18 cellular contexts compared by ENCODE assay signal in genomic region chr6:22145294-22145693, GRCh38.
DNase-seq lines count a peak whose midpoint lies in the region; ATAC-seq, FAIRE-seq and TF ChIP-seq lines count a peak whose summit lies in the region.
"Had no signal": no experiment of that assay in that cellular context is flagged by ENCODE, and none has a peak within 500 bp of the region (broad histone marks: within the 10 kb centered on the region; RNA-seq: fewer than 3 reads in every experiment).

No MANE protein-coding gene starts in this region.

- no peaks in the 10 kb centered on the region for H3K27me3 Mint-ChIP-seq in endodermal cell (ENCODE audit: insufficient read depth)

- H3K27ac ChIP-seq in endodermal cell (ENCODE audit: low read depth, low read length) = peak overlapping the region; percentile 61
- H3K27ac ChIP-seq: upper lobe of left lung had no signal

- H3K4me1 Mint-ChIP-seq in endodermal cell = peaks cover 58% of the 10 kb centered on the region

- peak overlapping the region; percentile 86 for H3K4me2 ChIP-seq in skeletal muscle satellite cell (ENCODE audit: low read length)

- no peaks in the 10 kb centered on the region for H3K27me3 ChIP-seq in endodermal cell (ENCODE audit: control insufficient read depth, insufficient read depth, low read length, poor library complexity, severe bottlenecking)
- H3K27me3 ChIP-seq in skeletal muscle satellite cell (ENCODE audit: control insufficient read depth, insufficient read depth, low read length) = no peaks in the 10 kb centered on the region
- H3K27me3 ChIP-seq: upper lobe of left lung had no signal

- H3K9me3 ChIP-seq in endodermal cell (ENCODE audit: control insufficient read depth, low read length) (no peaks in the 10 kb centered on the region), skeletal muscle satellite cell (replicated peaks; ENCODE audit: low read length) (no peaks in the 10 kb centered on the region)
- H3K9me3 ChIP-seq: HAP-1, upper lobe of left lung had no signal

- TF ChIP-seq CTCF in endodermal cell (conservative IDR thresholded peaks at IDR 0.05) = no peak

- peaks cover 14% of the 10 kb centered on the region for H3K4me1 ChIP-seq in endodermal cell (ENCODE audit: control insufficient read depth, insufficient read depth, low read length)
- H3K4me1 ChIP-seq in skeletal muscle satellite cell (ENCODE audit: control insufficient read depth, insufficient read depth, low read length) = peaks cover 37% of the 10 kb centered on the region

- no peak overlapping the region for H3K4me3 ChIP-seq in endodermal cell (ENCODE audit: low read length)
- H3K4me3 ChIP-seq in skeletal muscle satellite cell (ENCODE audit: low read length) = no peak overlapping the region
- H3K4me3 ChIP-seq: HAP-1, upper lobe of left lung had no signal

- 85 to 100% methylated on average over 3 to 5 of the region's 5 CpGs for WGBS in endodermal cell (ENCODE audit: insufficient coverage in 1 of 2, insufficient read length in 1 of 2), 2 experiments

- ATAC-seq in GM18498 (IDR thresholded peaks at IDR 0.05; ENCODE audit: unreplicated experiment) = no peak
- ATAC-seq: activated CD8-positive, alpha-beta T cell treated with anti-CD3 and anti-CD28 coated beads for 36 hours had no signal

- H3K27ac Mint-ChIP-seq in endodermal cell = no peak overlapping the region
- H3K27ac Mint-ChIP-seq: activated CD8-positive, alpha-beta T cell treated with anti-CD3 and anti-CD28 coated beads for 36 hours; activated naive CD4-positive, alpha-beta T cell treated with anti-CD3 and anti-CD28 coated beads, Interleukin-2, amount 50 U/mL, for 72 hours; dendritic cell treated with granulocyte-macrophage colony-stimulating factor and Interleukin-4, amounts not matched to agents 40 ng/mL and 50 ng/mL, for 4 days had no signal

- H3K9ac ChIP-seq in endodermal cell (ENCODE audit: extremely low read depth, low read length, poor library complexity, severe bottlenecking) = no peak overlapping the region
- no peak overlapping the region for H3K9ac ChIP-seq in skeletal muscle satellite cell (ENCODE audit: low read depth, low read length)

- H3K36me3 ChIP-seq in endodermal cell (ENCODE audit: control insufficient read depth, insufficient read depth, low read length) (peaks cover 9% of the 10 kb centered on the region), skeletal muscle satellite cell (ENCODE audit: insufficient read depth, low read length) (no peaks in the 10 kb centered on the region)
- H3K36me3 ChIP-seq: HAP-1, upper lobe of left lung had no signal

- no peak overlapping the region for H3K4me3 Mint-ChIP-seq in endodermal cell
- H3K4me3 Mint-ChIP-seq: dendritic cell treated with granulocyte-macrophage colony-stimulating factor and Interleukin-4, amounts not matched to agents 40 ng/mL and 50 ng/mL, for 4 days had no signal

- peaks cover 17% of the 10 kb centered on the region for H3K36me3 Mint-ChIP-seq in endodermal cell (ENCODE audit: low read depth)

- DNase-seq in NCI-H2081 (lab: John Stamatoyannopoulos, UW) (peak; percentile 12 to 64), NCI-H2081 treated with DMSO at 0.1 percent for 48 hours (lab: John Stamatoyannopoulos, UW) (no peak), NCI-H2029 (lab: John Stamatoyannopoulos, UW) (peak; percentile 31), endodermal cell (peak; percentile 59), pons (ENCODE audit: low spot score) (no peak), urothelium cell line (ENCODE audit: low spot score) (no peak)
- DNase-seq: KBM-7; NCI-H1105; SHP77 treated with DMSO at 0.1 percent for 48 hours; stimulated activated naive CD4-positive, alpha-beta T cell treated with Interleukin-2 at 50 U/mL for 16 hours; T-helper 2 cell; upper lobe of left lung had no signal

- no peak for FAIRE-seq in urothelium cell line (lab: Jason Lieb, UNC)

- no peaks in the 10 kb centered on the region for H3K9me3 Mint-ChIP-seq in endodermal cell
- H3K9me3 Mint-ChIP-seq: activated CD8-positive, alpha-beta T cell treated with anti-CD3 and anti-CD28 coated beads for 36 hours; dendritic cell treated with granulocyte-macrophage colony-stimulating factor and Interleukin-4, amounts not matched to agents 40 ng/mL and 50 ng/mL, for 4 days had no signal

Comparison
In these comparisons a context has a peak if more than half of its experiments do, and no peak if none do; other contexts are left out.
1. DNase-seq: peak in NCI-H2081 (2 of 2), NCI-H2029 (single experiment) and endodermal cell (single experiment); none in NCI-H2081 treated with DMSO at 0.1 percent for 48 hours (single experiment), pons (single experiment) and urothelium cell line (single experiment).